Comparison of ENCODE assay signal across 8 cellular contexts in genomic region chr3:100333970-100334339, GRCh38. TPM values are rescaled to one million over a fixed set of nuclear protein-coding genes. Genes with fewer than 3 reads are reported as not detected.
DNase-seq lines count a peak whose midpoint lies in the region; ATAC-seq and TF ChIP-seq lines count a peak whose summit lies in the region.

No MANE protein-coding gene starts in this region.

- peaks cover 35% of the 10 kb centered on the region for H3K4me1 Mint-ChIP-seq in activated naive CD4-positive, alpha-beta T cell treated with anti-CD3 and anti-CD28 coated beads, Interleukin-2, amount 10 ng/mL, durations not matched to agents 7 days and 5 days
- H3K4me1 Mint-ChIP-seq in MCF 10A (ENCODE audit: insufficient read depth, unreplicated experiment) = peaks cover 5% of the 10 kb centered on the region

- TF ChIP-seq CTCF in MCF 10A (IDR thresholded peaks at IDR 0.05; ENCODE audit: unreplicated experiment) (no peak), upper lobe of left lung (IDR thresholded peaks at IDR 0.05) (no peak)

- H4K8ac ChIP-seq in mesendoderm (ENCODE audit: low read depth, low read length) = no peak overlapping the region

- CTCF ChIA-PET in activated naive CD4-positive, alpha-beta T cell treated with anti-CD3 and anti-CD28 coated beads, Interleukin-2, amount 10 ng/mL, durations not matched to agents 7 days and 5 days (lab: Charles Lee) = interaction anchor here (0.7 to 1.9 kb wide), 5 partner anchors 11 to 501 kb away, joined by 3 to 6 read pairs (median 3); no protein-coding TSS in a partner anchor
- CTCF ChIA-PET in MCF 10A (lab: Yijun Ruan, JAX) = interaction anchor here (0.6 to 1.1 kb wide), 5 partner anchors 34 to 514 kb away, joined by 3 to 4 read pairs (median 3); partner anchors contain the start of gene LNP1

- H3K9ac ChIP-seq in mesendoderm (ENCODE audit: low read length) = peak overlapping the region; percentile 75

- no peak overlapping the region for H2BK5ac ChIP-seq in mesendoderm (ENCODE audit: low read length)

- no peak overlapping the region for H3K4ac ChIP-seq in mesendoderm (ENCODE audit: low read depth, low read length)

- H3K36me3 ChIP-seq in mesendoderm (ENCODE audit: control insufficient read depth, insufficient read depth, low read length) (no peaks in the 10 kb centered on the region), upper lobe of left lung (peaks cover 0 to under 1% (median 0%) of the 10 kb centered on the region in 4 donors)

- H3K27ac ChIP-seq in mesendoderm (ENCODE audit: low read depth, low read length) = no peak overlapping the region
- peak overlapping the region; percentile 81 to 90 (median 84) for H3K27ac ChIP-seq in upper lobe of left lung

- no peaks in the 10 kb centered on the region for H3K79me2 ChIP-seq in mesendoderm (ENCODE audit: control insufficient read depth, insufficient read depth, low read length)

- no peak for TF ChIP-seq POLR2A in upper lobe of left lung (IDR thresholded peaks at IDR 0.05)

- no peaks in the 10 kb centered on the region for H3K79me1 ChIP-seq in mesendoderm (ENCODE audit: low read length)

- H2BK120ac ChIP-seq in mesendoderm (ENCODE audit: low read depth, low read length) = no peak overlapping the region

- no peak overlapping the region for H3K18ac ChIP-seq in mesendoderm (ENCODE audit: low read length)

- H2AK5ac ChIP-seq in mesendoderm (ENCODE audit: low read length) = no peak overlapping the region

- H3K9me3 ChIP-seq in upper lobe of left lung = no peaks in the 10 kb centered on the region

- peaks cover 8% of the 10 kb centered on the region for H3K36me3 Mint-ChIP-seq in activated naive CD4-positive, alpha-beta T cell treated with anti-CD3 and anti-CD28 coated beads, Interleukin-2, amount 10 ng/mL, durations not matched to agents 7 days and 5 days
- H3K36me3 Mint-ChIP-seq in MCF 10A (ENCODE audit: insufficient read depth, unreplicated experiment) = peaks cover 4% of the 10 kb centered on the region

- peak overlapping the region; percentile 99 for H3K4me2 ChIP-seq in mesendoderm (ENCODE audit: low read length)

- TF ChIP-seq EP300 in upper lobe of left lung (IDR thresholded peaks at IDR 0.05) = no peak

- WGBS in mesendoderm (ENCODE audit: extremely low coverage, insufficient coverage, low lambda C conversion rate) = no CpG with 5 or more reads among the region's 9 CpGs
- WGBS in upper lobe of left lung, 2 donors = 62 to 71% methylated on average over 9 of the region's 9 CpGs

- H3K4me3 Mint-ChIP-seq in activated naive CD4-positive, alpha-beta T cell treated with anti-CD3 and anti-CD28 coated beads, Interleukin-2, amount 10 ng/mL, durations not matched to agents 7 days and 5 days = peak overlapping the region; percentile 77
- peak overlapping the region; percentile 85 for H3K4me3 Mint-ChIP-seq in MCF 10A (ENCODE audit: unreplicated experiment)

- no peak overlapping the region for H3K4me3 ChIP-seq in mesendoderm (ENCODE audit: low read length)
- peak overlapping the region; percentile 33 to 90 (median 72) for H3K4me3 ChIP-seq in upper lobe of left lung

- H3K27me3 ChIP-seq in mesendoderm (ENCODE audit: insufficient read depth, low read length, poor library complexity) (no peaks in the 10 kb centered on the region), upper lobe of left lung (no peaks in the 10 kb centered on the region)

- H3K56ac ChIP-seq in mesendoderm (ENCODE audit: low read length) = peak overlapping the region; percentile 90

- no peak overlapping the region for H2BK15ac ChIP-seq in mesendoderm (replicated peaks; ENCODE audit: low read depth)

- H3K27me3 Mint-ChIP-seq in activated naive CD4-positive, alpha-beta T cell treated with anti-CD3 and anti-CD28 coated beads, Interleukin-2, amount 10 ng/mL, durations not matched to agents 7 days and 5 days = no peaks in the 10 kb centered on the region
- no peaks in the 10 kb centered on the region for H3K27me3 Mint-ChIP-seq in MCF 10A (ENCODE audit: insufficient read depth, unreplicated experiment)

- peak overlapping the region; percentile 82 for H3K27ac Mint-ChIP-seq in activated naive CD4-positive, alpha-beta T cell treated with anti-CD3 and anti-CD28 coated beads, Interleukin-2, amount 10 ng/mL, durations not matched to agents 7 days and 5 days
- H3K27ac Mint-ChIP-seq in MCF 10A (ENCODE audit: low read depth, unreplicated experiment) = peak overlapping the region; percentile 82

- ATAC-seq in upper lobe of left lung (ENCODE audit: low FRiP score in 2 of 2) (no peak), GM21737 (IDR thresholded peaks at IDR 0.05; ENCODE audit: unreplicated experiment) (no peak)

- POLR2A ChIA-PET in MCF 10A (lab: Yijun Ruan, JAX) = interaction anchor here (0.7 to 3.3 kb wide), 11 partner anchors 10 to 502 kb away, joined by 3 to 27 read pairs (median 6); partner anchors contain the start of genes LNP1, TBC1D23 and TOMM70

- no TSS peak for BruUV-seq in MCF 10A (replicated peaks; lab: Mats Ljungman, UMichigan)

- intact Hi-C loops in MCF 10A (cut with micrococcal nuclease) = no loop called here

- no peaks in the 10 kb centered on the region for H3K9me3 Mint-ChIP-seq in activated naive CD4-positive, alpha-beta T cell treated with anti-CD3 and anti-CD28 coated beads, Interleukin-2, amount 10 ng/mL, durations not matched to agents 7 days and 5 days
- no peaks in the 10 kb centered on the region for H3K9me3 Mint-ChIP-seq in MCF 10A (ENCODE audit: unreplicated experiment)

- H4K5ac ChIP-seq in mesendoderm (ENCODE audit: low read length) = no peak overlapping the region

- H3K23ac ChIP-seq in mesendoderm (ENCODE audit: low read length) = no peak overlapping the region

- no peak for DNase-seq in activated naive CD4-positive, alpha-beta T cell treated with anti-CD3 and anti-CD28 coated beads, Interleukin-2, amount 10 ng/mL, durations not matched to agents 7 days and 5 days
- DNase-seq in activated naive CD4-positive, alpha-beta T cell (lab: John Stamatoyannopoulos, UW) = no peak
- DNase-seq in MCF 10A (ENCODE audit: unreplicated experiment) (no peak), mesendoderm (no peak), upper lobe of left lung (no peak), NCI-H2171 treated with DMSO at 0.1 percent for 48 hours (lab: John Stamatoyannopoulos, UW) (no peak), DMS53 treated with DMSO at 0.1 percent for 48 hours (lab: John Stamatoyannopoulos, UW; ENCODE audit: unreplicated experiment) (no peak)

- H3K4me1 ChIP-seq in mesendoderm (ENCODE audit: control insufficient read depth, low read depth, low read length) = peaks cover 2% of the 10 kb centered on the region
- H3K4me1 ChIP-seq in upper lobe of left lung = peaks cover 9 to 17% (median 14%) of the 10 kb centered on the region in 4 donors

RNA-seq across cellular contexts. Expression of gene NIT2, which starts 0.6 kb away (rescaled TPM):
- total RNA-seq in MCF 10A (2022) (37.0 and 42.6 TPM in 2 replicates), upper lobe of left lung (10 to 100 TPM; 18.4 to 37.6 (median 26.7) TPM)
- polyA plus RNA-seq in mesendoderm (2013, experiment 1 of 2) = 16.8 TPM
- polyA plus RNA-seq in mesendoderm (2013, experiment 2 of 2) = 16.2 TPM
